8 cellular contexts compared by ENCODE assay signal in genomic region chr14:45135659-45136314, GRCh38. TPM values are rescaled to one million over a fixed set of nuclear protein-coding genes. Genes with fewer than 3 reads are reported as not detected.
DNase-seq lines count a peak whose midpoint lies in the region; ATAC-seq and TF ChIP-seq lines count a peak whose summit lies in the region.

Gene FANCM (plus strand): TSS chr14:45135930. CDS start chr14:45136032, 102 bp downstream.

- H3K36me3 ChIP-seq in KMS-11 (ENCODE audit: insufficient read depth) = no peaks in the 10 kb centered on the region
- no peaks in the 10 kb centered on the region for H3K36me3 ChIP-seq in Peyer's patch
- no peaks in the 10 kb centered on the region for H3K36me3 ChIP-seq in muscle layer of duodenum (ENCODE audit: control insufficient read depth in 1 of 2, insufficient read depth in 2 of 2, low read length in 2 of 2)

- DNase-seq in DMS153 (lab: John Stamatoyannopoulos, UW) (peak; percentile 94), Peyer's patch (peak; percentile 80 to 96 (median 87))
- DNase-seq in activated T-cell treated with anti-CD3 and anti-CD28 coated beads, Interleukin-2, amount 50 U/mL, for 48 hours = peak; percentile 86 to 87
- DNase-seq in stimulated activated CD8-positive, alpha-beta memory T cell treated with anti-CD3 and anti-CD28 coated beads, Interleukin-7, amount 100 ng/mL, for 4 hours (ENCODE audit: low read depth in 2 of 2) = peak; percentile 72 to 81

- H3K9me3 ChIP-seq in Peyer's patch (no peaks in the 10 kb centered on the region), muscle layer of duodenum (ENCODE audit: control insufficient read depth in 1 of 2, low read length in 2 of 2) (no peaks in the 10 kb centered on the region)

- no peaks in the 10 kb centered on the region for H4K20me1 ChIP-seq in KMS-11 (ENCODE audit: insufficient read depth)

- H3K4me2 ChIP-seq in KMS-11 = peak within 1 kb of the TSS; percentile 88

- H3K27ac ChIP-seq in KMS-11 = peak within 1 kb of the TSS; percentile 61
- peak within 1 kb of the TSS; percentile 70 to 88 (median 85) for H3K27ac ChIP-seq in Peyer's patch
- peak within 1 kb of the TSS; percentile 95 for H3K27ac ChIP-seq in muscle layer of duodenum (ENCODE audit: low read length)

- peaks cover 64% of the 10 kb centered on the region for H3K79me2 ChIP-seq in KMS-11 (ENCODE audit: insufficient read depth, low read depth)

- H3K9ac ChIP-seq in KMS-11 = peak within 1 kb of the TSS; percentile 81; the same call in 1 of the 2 replicates

- no peak for TF ChIP-seq POLR2A in Peyer's patch (IDR thresholded peaks at IDR 0.05)

- H2AFZ ChIP-seq in KMS-11 (ENCODE audit: low read depth) = peak within 1 kb of the TSS; percentile 89

- H3K4me1 ChIP-seq in KMS-11 (ENCODE audit: low read depth, poor library complexity, severe bottlenecking) (peaks cover 25% of the 10 kb centered on the region), Peyer's patch (peaks cover 0 to 24% (median 8%) of the 10 kb centered on the region in 4 donors), muscle layer of duodenum (ENCODE audit: control insufficient read depth in 1 of 2, insufficient read depth in 2 of 2, low read length in 2 of 2) (peaks cover 10 to 22% of the 10 kb centered on the region in 2 donors)

- no peak for TF ChIP-seq CTCF in KMS-11 (conservative IDR thresholded peaks at IDR 0.05; ENCODE audit: low read depth, low read length)
- no peak for TF ChIP-seq CTCF in Peyer's patch (IDR thresholded peaks at IDR 0.05)

- ATAC-seq in GM21717 (IDR thresholded peaks at IDR 0.05; ENCODE audit: unreplicated experiment) (peak; percentile 42), esophagus mucosa (peak; percentile 83)

- H3K27me3 ChIP-seq in KMS-11 (ENCODE audit: insufficient read depth, low read depth) (no peaks in the 10 kb centered on the region), Peyer's patch (no peaks in the 10 kb centered on the region), muscle layer of duodenum (ENCODE audit: low read depth, low read length) (no peaks in the 10 kb centered on the region)

- H3K4me3 ChIP-seq in KMS-11 (IDR thresholded peaks at IDR 0.05; ENCODE audit: insufficient read depth, low read depth, low read length) (no peak within 1 kb of the TSS), Peyer's patch (peak within 1 kb of the TSS; percentile 51 to 79 (median 69)), muscle layer of duodenum (ENCODE audit: low read depth in 1 of 2, low read length in 2 of 2) (peak within 1 kb of the TSS; percentile 96 to 98)

RNA-seq across cellular contexts. Expression of gene FANCM, which starts in this region (rescaled TPM):
- total RNA-seq in Peyer's patch (10 to 100 TPM in 2 of 4 donors, 1 to 10 TPM in 2; 7.3 to 18.2 (median 9.7) TPM), esophagus mucosa (4.9 TPM)
